In the genomic region with DNA sequence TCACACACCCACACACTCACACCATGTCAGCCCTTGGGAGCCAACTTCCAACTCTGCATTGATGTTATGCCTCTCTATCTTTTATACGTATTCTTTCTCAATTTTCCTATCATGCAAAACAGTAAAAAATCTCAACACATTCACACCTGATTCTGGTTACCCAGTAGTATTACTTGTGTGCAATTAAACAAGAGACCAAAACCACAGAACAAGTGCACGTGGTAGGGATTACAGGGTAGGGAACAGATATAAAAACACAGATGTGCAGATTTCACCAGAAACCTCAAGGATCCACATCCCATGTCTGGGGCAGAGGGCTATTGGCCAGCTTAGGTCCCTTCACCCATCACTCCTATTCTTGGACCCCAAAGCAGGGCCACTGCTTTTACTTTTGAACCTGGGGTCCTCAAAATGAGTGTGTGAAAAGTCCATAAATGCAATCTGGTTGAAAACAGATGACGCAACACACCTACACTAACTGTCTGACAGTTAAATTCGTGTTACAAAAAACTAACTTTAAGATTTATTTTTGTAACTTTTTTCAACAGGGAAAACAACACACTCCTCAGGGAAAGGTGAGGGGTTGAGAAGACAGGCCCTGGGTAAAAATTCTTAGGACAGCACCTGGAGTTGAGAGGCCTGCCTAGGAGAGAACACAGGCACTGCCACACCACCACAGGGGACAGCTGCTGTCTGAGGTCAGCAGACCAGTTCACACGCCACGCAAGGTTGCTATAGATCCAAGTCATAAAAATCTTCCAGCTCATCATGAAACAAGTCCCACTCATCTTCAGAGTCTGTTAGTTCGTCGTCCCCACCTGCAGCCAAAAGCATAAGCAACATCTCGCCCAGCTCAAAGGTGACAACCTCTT, we compare ENCODE assay signal across 12 cellular contexts. TPM values are rescaled to one million over a fixed set of nuclear protein-coding genes. Genes with fewer than 3 reads are reported as not detected.
A peak's percentile ranks its signal among the peaks of the same experiment; 100 is the strongest.
DNase-seq lines count a peak whose midpoint lies in the region; ATAC-seq, FAIRE-seq and TF ChIP-seq lines count a peak whose summit lies in the region.
"Not testable (repeated sequence)": the region's sequence is repeated elsewhere in the genome, so short reads cannot be mapped to it uniquely, and the experiment has no call there.
"Had no signal": no experiment of that assay in that cellular context is flagged by ENCODE, and none has a peak within 500 bp of the region (broad histone marks: within the 10 kb centered on the region; RNA-seq: fewer than 3 reads in every experiment).

No MANE protein-coding gene starts in this region.

- not testable (repeated sequence) for H3K27me3 Mint-ChIP-seq in CD8-positive, alpha-beta T cell (ENCODE audit: low read depth); IgD-negative memory B cell; natural killer cell treated with Interleukin-12 subunit alpha and Interleukin-12 subunit beta and Interleukin-15 and Interleukin-18, amount 100 ng/mL, for 72 hours

- not testable (repeated sequence) for TF ChIP-seq EP300 in H1 (IDR thresholded peaks at IDR 0.05; ENCODE audit: borderline replicate concordance in 1 of 2, low read depth in 2 of 2, low read length in 2 of 2); transverse colon (IDR thresholded peaks at IDR 0.05; ENCODE audit: low read depth)

- not testable (repeated sequence) for H3K27ac ChIP-seq in CD8-positive, alpha-beta T cell (ENCODE audit: low read depth, low read length)
- peak overlapping the region; percentile 61; the same call in 1 of the 2 replicates for H3K27ac ChIP-seq in H1 (ENCODE audit: low read depth, low read length)
- peak overlapping the region; percentile 67 to 82 (median 75) for H3K27ac ChIP-seq in transverse colon

- TF ChIP-seq RAD21 in H1 (IDR thresholded peaks at IDR 0.05 in 1 of 2, conservative IDR thresholded peaks at IDR 0.05 in 1 of 2; ENCODE audit: low read depth in 2 of 2, low read length in 2 of 2): not testable (repeated sequence)

- intact Hi-C loops in CD8-positive, alpha-beta T cell (cut with DNase I, micrococcal nuclease); transverse colon (cut with DNase I; ENCODE audit: low total_unique reads): not testable (repeated sequence)

- 89% methylated on average over 9 of the region's 9 CpGs; no CpG with 5 or more reads in 1 of the 2 experiments for WGBS in H1 (ENCODE audit: extremely low coverage in 1 of 2, insufficient coverage in 1 of 2, insufficient read length in 1 of 2, insufficient replicate concordance in 2 of 2, low coverage in 1 of 2, low lambda C conversion rate in 2 of 2, missing lambda C conversion rate in 1 of 2), 2 experiments
- WGBS in transverse colon (ENCODE audit: low coverage in 1 of 2), 2 donors: 44 to 55% methylated on average over 2 to 9 of the region's 9 CpGs

- H3K23me2 ChIP-seq in H1 (ENCODE audit: low read depth, low read length): not testable (repeated sequence)

- ATAC-seq in CD8-positive, alpha-beta T cell: not testable (repeated sequence)
- peak; percentile 35 to 38 for ATAC-seq in activated CD4-positive, CD25-positive, alpha-beta regulatory T cell treated with anti-CD3 and anti-CD28 coated beads, Interleukin-2, amount 50 U/mL, for 24 hours
- ATAC-seq in activated naive CD4-positive, alpha-beta T cell treated with anti-CD3 and anti-CD28 coated beads, Interleukin-2, amount 50 U/mL, for 72 hours: peak; percentile 41 to 71
- ATAC-seq in natural killer cell treated with Interleukin-12 subunit alpha and Interleukin-12 subunit beta and Interleukin-15 and Interleukin-18, amount 100 ng/mL, for 72 hours: peak in 1 of 2 donors; percentile 68

- not testable (repeated sequence) for H3K27me3 ChIP-seq in CD8-positive, alpha-beta T cell (ENCODE audit: insufficient read depth, low read length); H1 (replicated peaks in 1 of 4; ENCODE audit: control insufficient read depth in 3 of 4, extremely low read depth in 1 of 4, insufficient read depth in 3 of 4, low read length in 3 of 4); transverse colon

- not testable (repeated sequence) for H4K5ac ChIP-seq in H1 (ENCODE audit: insufficient read length, low read depth, low read length)

- peak overlapping the region; percentile 41 for H2AK5ac ChIP-seq in H1 (ENCODE audit: low read depth, low read length)

- H3K4me3 ChIP-seq in CD8-positive, alpha-beta T cell (ENCODE audit: low read depth, low read length); H1 (ENCODE audit: extremely low read depth in 1 of 4, insufficient read depth in 2 of 4, low read depth in 3 of 4, low read length in 4 of 4); transverse colon: not testable (repeated sequence)

- not testable (repeated sequence) for H3K9me3 Mint-ChIP-seq in CD8-positive, alpha-beta T cell; IgD-negative memory B cell; activated naive CD4-positive, alpha-beta T cell treated with anti-CD3 and anti-CD28 coated beads, Interleukin-2, amount 50 U/mL, for 72 hours; natural killer cell treated with Interleukin-12 subunit alpha and Interleukin-12 subunit beta and Interleukin-15 and Interleukin-18, amount 100 ng/mL, for 72 hours

- CTCF ChIA-PET in CD8-positive, alpha-beta T cell (lab: Charles Lee): interaction anchor here (2.2 kb wide), 1 partner anchor 10 kb away, joined by 7 read pairs; no protein-coding TSS in a partner anchor
- CTCF ChIA-PET in H1 (lab: Charles Lee; ENCODE audit: partially characterized antibody): interaction anchor here (1.4 to 5.2 kb wide), 2 partner anchors 10 to 23 kb away, joined by 5 to 27 read pairs; no protein-coding TSS in a partner anchor

- H4K8ac ChIP-seq in H1 (ENCODE audit: extremely low read depth, insufficient read depth, low read length): not testable (repeated sequence)

- not testable (repeated sequence) for H3K14ac ChIP-seq in H1 (ENCODE audit: insufficient read length)

- H2BK120ac ChIP-seq in H1 (replicated peaks; ENCODE audit: low read depth, low read length): not testable (repeated sequence)

- peaks cover 69% of the 10 kb centered on the region for H3K36me3 Mint-ChIP-seq in CD8-positive, alpha-beta T cell
- H3K36me3 Mint-ChIP-seq in IgD-negative memory B cell: not testable (repeated sequence)
- H3K36me3 Mint-ChIP-seq in activated naive CD4-positive, alpha-beta T cell treated with anti-CD3 and anti-CD28 coated beads, Interleukin-2, amount 50 U/mL, for 72 hours: peaks cover 5 to 25% of the 10 kb centered on the region in 2 donors
- peaks cover 27% of the 10 kb centered on the region for H3K36me3 Mint-ChIP-seq in natural killer cell treated with Interleukin-12 subunit alpha and Interleukin-12 subunit beta and Interleukin-15 and Interleukin-18, amount 100 ng/mL, for 72 hours

- not testable (repeated sequence) for TF ChIP-seq POLR2A in H1 (IDR thresholded peaks at IDR 0.05; ENCODE audit: control extremely low read depth in 1 of 2, low read depth in 2 of 2, low read length in 2 of 2); transverse colon (IDR thresholded peaks at IDR 0.05)

- not testable (repeated sequence) for H2AFZ ChIP-seq in H1 (ENCODE audit: low read length)

- not testable (repeated sequence) for H2BK15ac ChIP-seq in H1 (ENCODE audit: low read length)

- in situ Hi-C loops in transverse colon (cut with MboI; ENCODE audit: low pct_ligation_motif_present in 1 of 4, low pct_unique_long_range_greater_than_20kb in 1 of 4, low sequenced_read_pairs in 3 of 4): not testable (repeated sequence)

- POLR2A ChIA-PET in CD8-positive, alpha-beta T cell (lab: Charles Lee): not testable (repeated sequence)
- POLR2A ChIA-PET in H1 (lab: Charles Lee; ENCODE audit: partially characterized antibody): interaction anchor here (1.4 kb wide), 1 partner anchor 26 kb away, joined by 3 read pairs; no protein-coding TSS in a partner anchor

- H2BK12ac ChIP-seq in H1 (ENCODE audit: low read depth, low read length): 0 out of 2 replicates have a peak overlapping the region, but pooled peaks have one; percentile 30

- H3K9ac ChIP-seq in H1 (replicated peaks in 1 of 4; ENCODE audit: extremely low read depth in 1 of 4, low read depth in 3 of 4, low read length in 3 of 4): not testable (repeated sequence)

- peak overlapping the region; percentile 69; the same call in 1 of the 2 replicates for H2BK5ac ChIP-seq in H1 (ENCODE audit: low read depth, low read length)

- DNase-seq in CD8-positive, alpha-beta T cell; H1 (ENCODE audit: low read depth in 1 of 2, low spot score in 2 of 2); natural killer cell treated with Interleukin-12 subunit alpha and Interleukin-12 subunit beta and Interleukin-15 and Interleukin-18, amount 100 ng/mL, for 72 hours (ENCODE audit: low spot score); transverse colon: not testable (repeated sequence)
- DNase-seq in activated T-cell treated with anti-CD3 and anti-CD28 coated beads for 48 hours (ENCODE audit: low read depth): peak; percentile 32
- DNase-seq in activated naive CD4-positive, alpha-beta T cell treated with anti-CD3 and anti-CD28 coated beads, Interleukin-2, amount 50 U/mL, for 72 hours (ENCODE audit: low spot score in 2 of 2): peak in 1 of 2 donors; percentile 24

- H3K18ac ChIP-seq in H1 (ENCODE audit: extremely low read depth, low read length): not testable (repeated sequence)

- H4K20me1 ChIP-seq in H1 (replicated peaks in 1 of 2; ENCODE audit: control insufficient read depth in 1 of 2, insufficient read depth in 2 of 2, low read length in 2 of 2): not testable (repeated sequence)

- not testable (repeated sequence) for H4K91ac ChIP-seq in H1 (replicated peaks; ENCODE audit: insufficient read length, low read length)

- H3K79me2 ChIP-seq in H1 (ENCODE audit: control insufficient read depth in 1 of 2, insufficient read depth in 2 of 2, low read length in 2 of 2): peaks cover 0 to 38% of the 10 kb centered on the region in 2 experiments; a peak in 2 of 4 replicates

- not testable (repeated sequence) for H3K56ac ChIP-seq in H1 (replicated peaks; ENCODE audit: insufficient read length, low read depth, low read length)

- not testable (repeated sequence) for FAIRE-seq in H1 (lab: Jason Lieb, UNC)

- H3K9me3 ChIP-seq in CD8-positive, alpha-beta T cell (ENCODE audit: low read length); H1 (ENCODE audit: insufficient read depth in 2 of 2, low read depth in 1 of 2, low read length in 1 of 2); transverse colon: not testable (repeated sequence)

- not testable (repeated sequence) for H2BK20ac ChIP-seq in H1 (ENCODE audit: low read length)

- H3K4me2 ChIP-seq in H1 (ENCODE audit: insufficient read depth in 1 of 2, low read depth in 2 of 2, low read length in 2 of 2): not testable (repeated sequence)

- peak overlapping the region; percentile 68 for H3K27ac Mint-ChIP-seq in CD8-positive, alpha-beta T cell
- peak overlapping the region in 2 of 3 donors; percentile 26 to 81 for H3K27ac Mint-ChIP-seq in IgD-negative memory B cell
- H3K27ac Mint-ChIP-seq in activated naive CD4-positive, alpha-beta T cell treated with anti-CD3 and anti-CD28 coated beads, Interleukin-2, amount 50 U/mL, for 72 hours: peak overlapping the region; percentile 72 to 94
- peak overlapping the region; percentile 3 to 72 for H3K27ac Mint-ChIP-seq in natural killer cell treated with Interleukin-12 subunit alpha and Interleukin-12 subunit beta and Interleukin-15 and Interleukin-18, amount 100 ng/mL, for 72 hours

- not testable (repeated sequence) for H3K23ac ChIP-seq in H1 (ENCODE audit: insufficient read length)

- not testable (repeated sequence) for H3K4me1 ChIP-seq in CD8-positive, alpha-beta T cell (ENCODE audit: insufficient read depth, low read length)
- H3K4me1 ChIP-seq in H1 (replicated peaks in 1 of 4; ENCODE audit: control insufficient read depth in 3 of 4, insufficient read depth in 4 of 4, low read length in 3 of 4): peaks cover 12 to 34% (median 29%) of the 10 kb centered on the region in 4 experiments; a peak in 6 of 7 replicates
- peaks cover 3 to 73% (median 53%) of the 10 kb centered on the region in 4 donors for H3K4me1 ChIP-seq in transverse colon

- H3K4ac ChIP-seq in H1 (replicated peaks; ENCODE audit: insufficient read length, low read depth, low read length): not testable (repeated sequence)

- H3K79me1 ChIP-seq in H1 (ENCODE audit: low read depth, low read length): not testable (repeated sequence)

- TF ChIP-seq CTCF in CD8-positive, alpha-beta T cell (IDR thresholded peaks at IDR 0.05); H1 (IDR thresholded peaks at IDR 0.05; ENCODE audit: control extremely low read depth in 1 of 3, insufficient read depth in 1 of 3, low read depth in 1 of 3, low read length in 3 of 3); transverse colon (IDR thresholded peaks at IDR 0.05): not testable (repeated sequence)

- H3K4me1 Mint-ChIP-seq in CD8-positive, alpha-beta T cell (ENCODE audit: low read depth): peaks cover 29% of the 10 kb centered on the region
- peaks cover 4 to 19% (median 10%) of the 10 kb centered on the region in 3 donors for H3K4me1 Mint-ChIP-seq in IgD-negative memory B cell
- peaks cover 34 to 39% of the 10 kb centered on the region in 2 donors for H3K4me1 Mint-ChIP-seq in natural killer cell treated with Interleukin-12 subunit alpha and Interleukin-12 subunit beta and Interleukin-15 and Interleukin-18, amount 100 ng/mL, for 72 hours (ENCODE audit: low read depth in 2 of 2)

- H3K36me3 ChIP-seq in CD8-positive, alpha-beta T cell (ENCODE audit: insufficient read depth, low read length): peaks cover 52% of the 10 kb centered on the region
- peaks cover 13 to 50% (median 18%) of the 10 kb centered on the region in 4 experiments for H3K36me3 ChIP-seq in H1 (ENCODE audit: control insufficient read depth in 2 of 4, insufficient read depth in 4 of 4, low read length in 3 of 4)
- H3K36me3 ChIP-seq in transverse colon: peaks cover 0 to 46% (median 15%) of the 10 kb centered on the region in 4 donors

- not testable (repeated sequence) for H3K4me3 Mint-ChIP-seq in CD8-positive, alpha-beta T cell; IgD-negative memory B cell; natural killer cell treated with Interleukin-12 subunit alpha and Interleukin-12 subunit beta and Interleukin-15 and Interleukin-18, amount 100 ng/mL, for 72 hours

RNA-seq across cellular contexts. Expression of a gene that starts 25.3 kb away (rescaled TPM):
- 100 to 1,000 TPM; 146 to 148 TPM for total RNA-seq in CD8-positive, alpha-beta T cell
- 124 TPM for polyA plus RNA-seq in IgD-negative memory B cell
- 10 to 100 TPM; 63.6 to 87.7 TPM for total RNA-seq in activated naive CD4-positive, alpha-beta T cell treated with anti-CD3 and anti-CD28 coated beads, Interleukin-2, amount 50 U/mL, for 72 hours
- total RNA-seq in H1 (2021; fragmentation: NEBNext Ultra II Directional; extraction: Animal tissue kit (Norgen Biotek cat#: 25700)): 94.6 and 99.6 TPM in 2 replicates
- 35.1 and 46.2 TPM in 2 replicates for polyA plus RNA-seq in H1 (2011; rRNA removed)
- polyA plus RNA-seq in H1 (2011; cell fraction: cytosol; rRNA removed): 55.2 TPM
- polyA plus RNA-seq in H1 (2011; cell fraction: nucleus; rRNA removed): 47.1 TPM
- 79.4 to 96.7 TPM (median 81.8 TPM) in 4 replicates for polyA plus RNA-seq in H1 (2012, experiment 1 of 2)
- polyA plus RNA-seq in H1 (2012, experiment 2 of 2): 21.0 TPM
- 70.8 TPM for polyA plus RNA-seq in H1 (2013, experiment 1 of 2)
- 72.2 TPM for polyA plus RNA-seq in H1 (2013, experiment 2 of 2)
- polyA minus RNA-seq in H1 (2011; rRNA and poly(A)+ RNA removed): 81.2 and 83.4 TPM in 2 replicates
- 63.6 TPM for polyA minus RNA-seq in H1 (2011; cell fraction: cytosol; rRNA and poly(A)+ RNA removed)
- polyA minus RNA-seq in H1 (2011; cell fraction: nucleus; rRNA and poly(A)+ RNA removed): 47.2 TPM
- 10 to 100 TPM; 46.5 to 97.9 TPM for total RNA-seq in natural killer cell treated with Interleukin-12 subunit alpha and Interleukin-12 subunit beta and Interleukin-15 and Interleukin-18, amount 100 ng/mL, for 72 hours
- 100 to 1,000 TPM; 143 to 288 (median 187) TPM for total RNA-seq in transverse colon

RNA-seq across cellular contexts. Expression of a gene that starts 50.2 kb away (rescaled TPM):
- 1 to 10 TPM; 1.9 to 4.2 TPM for total RNA-seq in CD8-positive, alpha-beta T cell
- polyA plus RNA-seq in IgD-negative memory B cell (0.90 TPM), H1 (2011; rRNA removed) (9.8 and 11.0 TPM in 2 replicates)
- total RNA-seq in activated naive CD4-positive, alpha-beta T cell treated with anti-CD3 and anti-CD28 coated beads, Interleukin-2, amount 50 U/mL, for 72 hours: 1 to 10 TPM; 5.0 to 9.1 TPM
- 9.8 TPM in 2 replicates for total RNA-seq in H1 (2021; fragmentation: NEBNext Ultra II Directional; extraction: Animal tissue kit (Norgen Biotek cat#: 25700))
- 11.4 TPM for polyA plus RNA-seq in H1 (2011; cell fraction: cytosol; rRNA removed)
- 4.9 TPM for polyA plus RNA-seq in H1 (2011; cell fraction: nucleus; rRNA removed)
- 2.4 to 5.7 TPM (median 4.6 TPM) in 4 replicates for polyA plus RNA-seq in H1 (2012, experiment 1 of 2)
- polyA plus RNA-seq in H1 (2012, experiment 2 of 2): 4.7 TPM
- polyA plus RNA-seq in H1 (2013, experiment 1 of 2): 4.8 TPM
- polyA plus RNA-seq in H1 (2013, experiment 2 of 2): 5.5 TPM
- 32.3 and 35.9 TPM in 2 replicates for polyA minus RNA-seq in H1 (2011; rRNA and poly(A)+ RNA removed)
- 10.0 TPM for polyA minus RNA-seq in H1 (2011; cell fraction: cytosol; rRNA and poly(A)+ RNA removed)
- 9.0 TPM for polyA minus RNA-seq in H1 (2011; cell fraction: nucleus; rRNA and poly(A)+ RNA removed)
- total RNA-seq in natural killer cell treated with Interleukin-12 subunit alpha and Interleukin-12 subunit beta and Interleukin-15 and Interleukin-18, amount 100 ng/mL, for 72 hours: 1 to 10 TPM; 1.9 to 2.4 TPM
- total RNA-seq in transverse colon: 10 to 100 TPM; 10.3 to 87.9 (median 18.9) TPM
- total RNA-seq: gastroesophageal sphincter, psoas muscle, Right ventricle myocardium inferior, sigmoid colon had no signal
- polyA plus RNA-seq: psoas muscle had no signal

RNA-seq across cellular contexts. Expression of a gene that starts 55.7 kb away (rescaled TPM):
- total RNA-seq in CD8-positive, alpha-beta T cell: 10 to 100 TPM; 28.4 to 32.1 TPM
- 5.4 TPM for polyA plus RNA-seq in IgD-negative memory B cell
- total RNA-seq in activated naive CD4-positive, alpha-beta T cell treated with anti-CD3 and anti-CD28 coated beads, Interleukin-2, amount 50 U/mL, for 72 hours: 10 to 100 TPM; 55.6 to 57.8 TPM
- 47.3 and 58.2 TPM in 2 replicates for total RNA-seq in H1 (2021; fragmentation: NEBNext Ultra II Directional; extraction: Animal tissue kit (Norgen Biotek cat#: 25700))
- polyA plus RNA-seq in H1 (2011; rRNA removed): 71.0 and 74.1 TPM in 2 replicates
- polyA plus RNA-seq in H1 (2011; cell fraction: cytosol; rRNA removed): 81.6 TPM
- polyA plus RNA-seq in H1 (2011; cell fraction: nucleus; rRNA removed): 91.2 TPM
- polyA plus RNA-seq in H1 (2012, experiment 1 of 2): 35.5 to 45.0 TPM (median 40.6 TPM) in 4 replicates
- polyA plus RNA-seq in H1 (2012, experiment 2 of 2): 6.0 TPM
- 54.0 TPM for polyA plus RNA-seq in H1 (2013, experiment 1 of 2)
- 57.0 TPM for polyA plus RNA-seq in H1 (2013, experiment 2 of 2)
- 113 and 115 TPM in 2 replicates for polyA minus RNA-seq in H1 (2011; rRNA and poly(A)+ RNA removed)
- 31.4 TPM for polyA minus RNA-seq in H1 (2011; cell fraction: cytosol; rRNA and poly(A)+ RNA removed)
- 93.1 TPM for polyA minus RNA-seq in H1 (2011; cell fraction: nucleus; rRNA and poly(A)+ RNA removed)
- 10 to 100 TPM; 26.3 to 51.5 TPM for total RNA-seq in natural killer cell treated with Interleukin-12 subunit alpha and Interleukin-12 subunit beta and Interleukin-15 and Interleukin-18, amount 100 ng/mL, for 72 hours
- 100 to 1,000 TPM in 1 of 4 donors, 10 to 100 TPM in 3; 34.8 to 132 (median 76.0) TPM for total RNA-seq in transverse colon
